In the genomic region with DNA sequence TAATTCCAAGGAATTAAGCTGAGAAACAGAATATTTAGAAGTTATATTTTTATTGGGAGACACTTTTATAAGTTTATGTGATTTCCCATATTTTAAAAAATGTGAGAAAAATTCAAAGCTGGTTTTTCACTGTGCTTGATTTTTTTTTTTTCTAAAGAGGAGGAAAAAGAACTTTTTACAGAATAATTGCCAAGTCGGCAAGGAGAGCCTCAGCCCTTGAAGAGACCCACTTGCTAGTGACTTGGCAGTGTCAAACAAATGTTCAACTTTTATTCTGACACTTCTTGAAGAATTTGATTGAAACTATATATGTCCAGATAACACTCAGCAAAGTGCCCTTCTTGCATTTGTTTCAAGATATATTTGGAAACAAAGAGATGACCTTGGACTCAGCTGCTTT, we compare ENCODE assay signal across 27 cellular contexts.
"Had no signal": no experiment of that assay in that cellular context is flagged by ENCODE, and none has a peak within 500 bp of the region (broad histone marks: within the 10 kb centered on the region; RNA-seq: fewer than 3 reads in every experiment).

No MANE protein-coding gene starts in this region.

- H3K36me3 ChIP-seq: adrenal gland, SJSA1 had no signal

- H3K4me1 ChIP-seq: SJSA1 had no signal

- DNase-seq: activated CD4-positive, alpha-beta T cell treated with anti-CD3 and anti-CD28 coated beads for 4 hours; activated CD4-positive, alpha-beta T cell treated with anti-CD3 and anti-CD28 coated beads, Interleukin-2, amount 50 U/mL, for 4 hours; activated CD8-positive, alpha-beta memory T cell treated with anti-CD3 and anti-CD28 coated beads, Interleukin-2, amount 50 U/mL, for 48 hours; activated CD8-positive, alpha-beta T cell treated with anti-CD3 and anti-CD28 coated beads, Interleukin-2, amount 10 ng/mL, durations not matched to agents 7 days and 5 days; activated naive CD4-positive, alpha-beta T cell treated with anti-CD3 and anti-CD28 coated beads, Interleukin-2, amount 50 U/mL, for 16 hours; activated naive CD8-positive, alpha-beta T cell treated with anti-CD3 and anti-CD28 coated beads, Interleukin-2, amount 10 ng/mL, durations not matched to agents 7 days and 5 days; activated T-cell treated with anti-CD3 and anti-CD28 coated beads, Interleukin-2, amount 50 U/mL, for 1 hour; adrenal gland; anterior cingulate cortex; MG63; MV-4-11; NCI-H1092 treated with DMSO at 0.1 percent for 48 hours; NCI-H1417 treated with DMSO at 0.1 percent for 48 hours; NCI-H1694; NCI-H2029; NCI-H2107; NCI-H2171 treated with DMSO at 0.1 percent for 48 hours; NCI-H345; NCI-H510A treated with DMSO at 0.1 percent for 48 hours; NCI-H69; NK-92 treated with Interleukin-12 subunit alpha and Interleukin-12 subunit beta, amount 100 ng/mL, for 24 hours; OCI-M1; RPMI8226; SHP77 had no signal

- H3K27me3 ChIP-seq: adrenal gland, MG63, SJSA1 had no signal

- H3K4me3 ChIP-seq: adrenal gland, MG63, SJSA1 had no signal

- H3K27ac ChIP-seq: adrenal gland, SJSA1 had no signal

- ATAC-seq: activated CD4-positive, CD25-positive, alpha-beta regulatory T cell treated with anti-CD3 and anti-CD28 coated beads, Interleukin-2, amount 50 U/mL, for 24 hours; activated CD8-positive, alpha-beta T cell treated with anti-CD3 and anti-CD28 coated beads, Interleukin-2, amount 10 ng/mL, durations not matched to agents 7 days and 5 days; Panc1 had no signal

- H3K9me3 ChIP-seq: adrenal gland, MG63, SJSA1 had no signal
